In the genomic region with DNA sequence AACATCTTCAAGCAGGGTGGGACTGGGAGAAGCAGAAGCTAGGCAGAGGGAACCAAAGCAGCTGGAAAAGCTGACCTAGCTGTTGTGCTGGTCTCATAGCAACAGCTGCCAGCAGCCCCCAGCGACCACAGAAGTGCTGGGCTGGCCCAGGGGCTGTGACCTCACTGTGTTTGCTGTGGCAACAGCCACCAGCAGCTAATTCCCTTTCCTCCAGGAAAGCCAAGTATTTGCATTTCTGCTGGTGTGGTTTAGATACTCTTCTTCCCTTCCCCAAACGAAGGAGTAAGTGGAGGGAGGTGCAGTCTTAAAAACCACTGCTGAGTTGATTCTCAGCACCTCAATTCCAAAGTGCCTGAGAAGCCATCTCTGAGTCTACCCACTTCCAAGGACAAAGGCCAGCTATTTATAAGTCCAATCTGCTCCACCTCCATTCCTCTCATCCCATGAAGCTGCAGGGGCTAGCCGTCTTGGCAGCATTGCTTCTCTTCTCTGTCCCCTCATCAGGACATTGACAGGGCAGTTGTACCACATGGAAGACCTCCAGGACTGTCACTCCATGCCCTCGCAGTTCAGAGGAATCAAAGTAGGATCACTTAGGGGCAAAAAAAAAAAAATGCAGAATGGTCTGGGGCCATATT, we compare ENCODE assay signal across 8 cellular contexts. TPM values are rescaled to one million over a fixed set of nuclear protein-coding genes. Genes with fewer than 3 reads are reported as not detected.
A peak's percentile ranks its signal among the peaks of the same experiment; 100 is the strongest.
DNase-seq lines count a peak whose midpoint lies in the region; ATAC-seq and TF ChIP-seq lines count a peak whose summit lies in the region.

No MANE protein-coding gene starts in this region.

- no peaks in the 10 kb centered on the region for H3K9me3 Mint-ChIP-seq in activated CD4-positive, alpha-beta memory T cell treated with anti-CD3 and anti-CD28 coated beads, Interleukin-2, amount 10 ng/mL, durations not matched to agents 7 days and 5 days

- DNase-seq in COR-L47 (lab: John Stamatoyannopoulos, UW) = peak; percentile 2
- DNase-seq in activated CD4-positive, alpha-beta memory T cell treated with anti-CD3 and anti-CD28 coated beads, Interleukin-2, amount 10 ng/mL, durations not matched to agents 7 days and 5 days = no peak
- peak; percentile 92 for DNase-seq in fibroblast of villous mesenchyme (ENCODE audit: low read depth)
- no peak for DNase-seq in SK-N-DZ (ENCODE audit: low spot score)
- DNase-seq in NCI-H1694 treated with DMSO at 0.1 percent for 48 hours (lab: John Stamatoyannopoulos, UW) = no peak

- H3K4me3 Mint-ChIP-seq in activated CD4-positive, alpha-beta memory T cell treated with anti-CD3 and anti-CD28 coated beads, Interleukin-2, amount 10 ng/mL, durations not matched to agents 7 days and 5 days = no peak overlapping the region

- ATAC-seq in HG02642 (IDR thresholded peaks at IDR 0.05; ENCODE audit: poor library complexity, unreplicated experiment) = peak; percentile 29
- ATAC-seq in HG02852 (IDR thresholded peaks at IDR 0.05; ENCODE audit: unreplicated experiment) = no peak

- H3K27me3 ChIP-seq in parathyroid adenoma (ENCODE audit: control insufficient read depth, insufficient read depth, low read length) = no peaks in the 10 kb centered on the region

- peaks cover 30% of the 10 kb centered on the region for H3K4me1 ChIP-seq in parathyroid adenoma

- H3K27ac Mint-ChIP-seq in activated CD4-positive, alpha-beta memory T cell treated with anti-CD3 and anti-CD28 coated beads, Interleukin-2, amount 10 ng/mL, durations not matched to agents 7 days and 5 days = peak overlapping the region; percentile 98

- H3K27me3 Mint-ChIP-seq in activated CD4-positive, alpha-beta memory T cell treated with anti-CD3 and anti-CD28 coated beads, Interleukin-2, amount 10 ng/mL, durations not matched to agents 7 days and 5 days = no peaks in the 10 kb centered on the region

- H3K36me3 Mint-ChIP-seq in activated CD4-positive, alpha-beta memory T cell treated with anti-CD3 and anti-CD28 coated beads, Interleukin-2, amount 10 ng/mL, durations not matched to agents 7 days and 5 days (ENCODE audit: low read depth) = peaks cover 98% of the 10 kb centered on the region

- peak overlapping the region; percentile 65 for H3K27ac ChIP-seq in parathyroid adenoma

- no peaks in the 10 kb centered on the region for H3K9me3 ChIP-seq in parathyroid adenoma (ENCODE audit: control insufficient read depth, low read length)

- H3K4me3 ChIP-seq in fibroblast of villous mesenchyme (ENCODE audit: low read depth, low read length) (no peak overlapping the region), parathyroid adenoma (ENCODE audit: low read depth, low read length) (no peak overlapping the region)

- no peak overlapping the region for H2AFZ ChIP-seq in parathyroid adenoma

- CTCF ChIA-PET in activated CD4-positive, alpha-beta memory T cell treated with anti-CD3 and anti-CD28 coated beads, Interleukin-2, amount 10 ng/mL, durations not matched to agents 7 days and 5 days (lab: Charles Lee) = interaction anchor here (0.9 to 4.3 kb wide), 5 partner anchors 10 to 57 kb away, joined by 3 to 23 read pairs (median 4); a partner anchor contains a TSS

- peaks cover 17% of the 10 kb centered on the region for H3K79me2 ChIP-seq in parathyroid adenoma

- no peak overlapping the region for H3K9ac ChIP-seq in parathyroid adenoma

- TF ChIP-seq CTCF in fibroblast of villous mesenchyme (IDR thresholded peaks at IDR 0.05; ENCODE audit: insufficient read depth, low read depth, low read length) (no peak), parathyroid adenoma (IDR thresholded peaks at IDR 0.05) (no peak)

- peaks cover 90% of the 10 kb centered on the region for H3K4me1 Mint-ChIP-seq in activated CD4-positive, alpha-beta memory T cell treated with anti-CD3 and anti-CD28 coated beads, Interleukin-2, amount 10 ng/mL, durations not matched to agents 7 days and 5 days

- POLR2A ChIA-PET in activated CD4-positive, alpha-beta memory T cell treated with anti-CD3 and anti-CD28 coated beads, Interleukin-2, amount 10 ng/mL, durations not matched to agents 7 days and 5 days (lab: Charles Lee) = interaction anchor here (1.0 to 18.4 kb wide), 3 partner anchors 9 to 53 kb away, joined by 5 to 348 read pairs (median 62); a partner anchor contains a TSS

- H3K4me2 ChIP-seq in parathyroid adenoma (ENCODE audit: low read length) = no peak overlapping the region

- no peaks in the 10 kb centered on the region for H3K36me3 ChIP-seq in parathyroid adenoma (ENCODE audit: control insufficient read depth, insufficient read depth, low read length)

RNA-seq across cellular contexts. Expression of a gene that starts 11.5 kb away (rescaled TPM):
- 10 to 100 TPM; 43.0 to 43.4 TPM for total RNA-seq in activated CD4-positive, alpha-beta memory T cell treated with anti-CD3 and anti-CD28 coated beads, Interleukin-2, amount 10 ng/mL, durations not matched to agents 7 days and 5 days
- total RNA-seq in fibroblast of villous mesenchyme = 9.7 and 11.2 TPM in 2 replicates
- polyA plus RNA-seq in SK-N-DZ (2014; cell fraction: cytosol; rRNA removed) = 7.1 and 8.5 TPM in 2 replicates
- polyA plus RNA-seq in SK-N-DZ (2014; cell fraction: nucleus; rRNA removed) = 5.3 and 5.6 TPM in 2 replicates

RNA-seq across cellular contexts. Expression of a gene that starts 34.3 kb away (rescaled TPM):
- 100 to 1,000 TPM; 373 to 398 TPM for total RNA-seq in activated CD4-positive, alpha-beta memory T cell treated with anti-CD3 and anti-CD28 coated beads, Interleukin-2, amount 10 ng/mL, durations not matched to agents 7 days and 5 days
- total RNA-seq in fibroblast of villous mesenchyme = 123 and 128 TPM in 2 replicates
- 128 and 132 TPM in 2 replicates for polyA plus RNA-seq in SK-N-DZ (2014; cell fraction: cytosol; rRNA removed)
- polyA plus RNA-seq in SK-N-DZ (2014; cell fraction: nucleus; rRNA removed) = 50.4 and 50.6 TPM in 2 replicates

RNA-seq across cellular contexts. Expression of a gene that starts 55.3 kb away (rescaled TPM):
- total RNA-seq in activated CD4-positive, alpha-beta memory T cell treated with anti-CD3 and anti-CD28 coated beads, Interleukin-2, amount 10 ng/mL, durations not matched to agents 7 days and 5 days = 100 to 1,000 TPM; 236 to 247 TPM
- total RNA-seq in fibroblast of villous mesenchyme = 7.8 and 16.8 TPM in 2 replicates
- polyA plus RNA-seq in SK-N-DZ (2014; cell fraction: cytosol; rRNA removed) = 6.3 and 8.1 TPM in 2 replicates
- polyA plus RNA-seq in SK-N-DZ (2014; cell fraction: nucleus; rRNA removed) = 1.8 and 9.6 TPM in 2 replicates

Comparison
In these comparisons a context has a peak if more than half of its experiments do, and no peak if none do; other contexts are left out.
1. DNase-seq: peak in COR-L47 (single experiment) and fibroblast of villous mesenchyme (single experiment); none in activated CD4-positive, alpha-beta memory T cell treated with anti-CD3 and anti-CD28 coated beads, Interleukin-2, amount 10 ng/mL, durations not matched to agents 7 days and 5 days (single experiment), SK-N-DZ (single experiment) and NCI-H1694 treated with DMSO at 0.1 percent for 48 hours (single experiment).
2. RNA of a gene that starts 55.3 kb away (total RNA-seq): 236 to 247 TPM in activated CD4-positive, alpha-beta memory T cell treated with anti-CD3 and anti-CD28 coated beads, Interleukin-2, amount 10 ng/mL, durations not matched to agents 7 days and 5 days; 7.8 to 16.8 TPM in fibroblast of villous mesenchyme; every median in the first group is over 10 times any median in the second.